3 cellular contexts compared by ENCODE assay signal in the genomic region with DNA sequence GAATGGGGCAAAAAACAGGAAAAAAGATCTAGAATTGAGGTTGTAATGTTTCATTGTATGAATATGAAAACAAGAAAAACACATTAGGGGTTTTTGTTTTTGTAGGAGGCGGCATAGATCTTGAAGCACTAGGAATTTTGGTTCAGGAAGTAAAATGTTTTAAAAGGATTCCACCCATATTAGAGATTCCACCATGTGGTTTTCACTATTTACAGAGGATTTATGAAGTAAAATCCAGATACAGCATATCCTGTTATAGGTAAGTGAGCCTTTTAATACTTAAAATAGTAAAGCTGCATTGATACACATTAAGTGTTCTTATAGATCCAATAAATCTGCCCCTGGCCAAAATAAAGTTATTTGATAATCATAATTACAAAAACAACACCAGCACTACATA.
TF ChIP-seq lines count a peak whose summit lies in the region.

No MANE protein-coding gene starts in this region.

TF ChIP-seq in HepG2, 621 proteins besides CTCF, POLR2A, EP300 and RAD21 (continued from another document):
- TF ChIP-seq NCOR1 (IDR thresholded peaks at IDR 0.05; ENCODE audit: borderline replicate concordance, low read length), result no peak
- TF ChIP-seq, protein P1, sequence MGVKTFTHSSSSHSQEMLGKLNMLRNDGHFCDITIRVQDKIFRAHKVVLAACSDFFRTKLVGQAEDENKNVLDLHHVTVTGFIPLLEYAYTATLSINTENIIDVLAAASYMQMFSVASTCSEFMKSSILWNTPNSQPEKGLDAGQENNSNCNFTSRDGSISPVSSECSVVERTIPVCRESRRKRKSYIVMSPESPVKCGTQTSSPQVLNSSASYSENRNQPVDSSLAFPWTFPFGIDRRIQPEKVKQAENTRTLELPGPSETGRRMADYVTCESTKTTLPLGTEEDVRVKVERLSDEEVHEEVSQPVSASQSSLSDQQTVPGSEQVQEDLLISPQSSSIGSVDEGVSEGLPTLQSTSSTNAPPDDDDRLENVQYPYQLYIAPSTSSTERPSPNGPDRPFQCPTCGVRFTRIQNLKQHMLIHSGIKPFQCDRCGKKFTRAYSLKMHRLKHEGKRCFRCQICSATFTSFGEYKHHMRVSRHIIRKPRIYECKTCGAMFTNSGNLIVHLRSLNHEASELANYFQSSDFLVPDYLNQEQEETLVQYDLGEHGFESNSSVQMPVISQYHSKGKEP (CRISPR knock-in tag; IDR thresholded peaks at IDR 0.05), result no peak
- no peak for TF ChIP-seq MIER2 (CRISPR knock-in tag; IDR thresholded peaks at IDR 0.05)
- TF ChIP-seq, protein P2, sequence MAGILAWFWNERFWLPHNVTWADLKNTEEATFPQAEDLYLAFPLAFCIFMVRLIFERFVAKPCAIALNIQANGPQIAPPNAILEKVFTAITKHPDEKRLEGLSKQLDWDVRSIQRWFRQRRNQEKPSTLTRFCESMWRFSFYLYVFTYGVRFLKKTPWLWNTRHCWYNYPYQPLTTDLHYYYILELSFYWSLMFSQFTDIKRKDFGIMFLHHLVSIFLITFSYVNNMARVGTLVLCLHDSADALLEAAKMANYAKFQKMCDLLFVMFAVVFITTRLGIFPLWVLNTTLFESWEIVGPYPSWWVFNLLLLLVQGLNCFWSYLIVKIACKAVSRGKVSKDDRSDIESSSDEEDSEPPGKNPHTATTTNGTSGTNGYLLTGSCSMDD (CRISPR knock-in tag; IDR thresholded peaks at IDR 0.05), result no peak

TF ChIP-seq in IMR-90, 13 proteins besides CTCF, POLR2A, EP300 and RAD21 (continued from another document):
- TF ChIP-seq MAZ (IDR thresholded peaks at IDR 0.05; ENCODE audit: borderline replicate concordance, low read depth, low read length), result no peak
- no peak for TF ChIP-seq RCOR1 (IDR thresholded peaks at IDR 0.05; ENCODE audit: insufficient replicate concordance, low read length)
- no peak for TF ChIP-seq NFE2L2 (IDR thresholded peaks at IDR 0.05; ENCODE audit: low read depth, low read length)
- TF ChIP-seq RFX5 (IDR thresholded peaks at IDR 0.05; ENCODE audit: low read depth, low read length), result no peak
- no peak for TF ChIP-seq CHD1 (IDR thresholded peaks at IDR 0.05; ENCODE audit: low read depth, low read length)
- TF ChIP-seq, protein P3, sequence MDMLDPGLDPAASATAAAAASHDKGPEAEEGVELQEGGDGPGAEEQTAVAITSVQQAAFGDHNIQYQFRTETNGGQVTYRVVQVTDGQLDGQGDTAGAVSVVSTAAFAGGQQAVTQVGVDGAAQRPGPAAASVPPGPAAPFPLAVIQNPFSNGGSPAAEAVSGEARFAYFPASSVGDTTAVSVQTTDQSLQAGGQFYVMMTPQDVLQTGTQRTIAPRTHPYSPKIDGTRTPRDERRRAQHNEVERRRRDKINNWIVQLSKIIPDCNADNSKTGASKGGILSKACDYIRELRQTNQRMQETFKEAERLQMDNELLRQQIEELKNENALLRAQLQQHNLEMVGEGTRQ (IDR thresholded peaks at IDR 0.05; ENCODE audit: low read depth, low read length), result no peak
- no peak for TF ChIP-seq CEBPB (IDR thresholded peaks at IDR 0.05; ENCODE audit: low read depth, low read length)
- TF ChIP-seq, protein P4, sequence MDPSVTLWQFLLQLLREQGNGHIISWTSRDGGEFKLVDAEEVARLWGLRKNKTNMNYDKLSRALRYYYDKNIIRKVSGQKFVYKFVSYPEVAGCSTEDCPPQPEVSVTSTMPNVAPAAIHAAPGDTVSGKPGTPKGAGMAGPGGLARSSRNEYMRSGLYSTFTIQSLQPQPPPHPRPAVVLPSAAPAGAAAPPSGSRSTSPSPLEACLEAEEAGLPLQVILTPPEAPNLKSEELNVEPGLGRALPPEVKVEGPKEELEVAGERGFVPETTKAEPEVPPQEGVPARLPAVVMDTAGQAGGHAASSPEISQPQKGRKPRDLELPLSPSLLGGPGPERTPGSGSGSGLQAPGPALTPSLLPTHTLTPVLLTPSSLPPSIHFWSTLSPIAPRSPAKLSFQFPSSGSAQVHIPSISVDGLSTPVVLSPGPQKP (IDR thresholded peaks at IDR 0.05; ENCODE audit: borderline replicate concordance, low read depth, low read length), result no peak
- no peak for TF ChIP-seq SMC3 (IDR thresholded peaks at IDR 0.05; ENCODE audit: low read depth, low read length)

TF ChIP-seq in HEK293T, 16 proteins besides CTCF, POLR2A, EP300 and RAD21 (continued from another document):
- TF ChIP-seq, protein P5, sequence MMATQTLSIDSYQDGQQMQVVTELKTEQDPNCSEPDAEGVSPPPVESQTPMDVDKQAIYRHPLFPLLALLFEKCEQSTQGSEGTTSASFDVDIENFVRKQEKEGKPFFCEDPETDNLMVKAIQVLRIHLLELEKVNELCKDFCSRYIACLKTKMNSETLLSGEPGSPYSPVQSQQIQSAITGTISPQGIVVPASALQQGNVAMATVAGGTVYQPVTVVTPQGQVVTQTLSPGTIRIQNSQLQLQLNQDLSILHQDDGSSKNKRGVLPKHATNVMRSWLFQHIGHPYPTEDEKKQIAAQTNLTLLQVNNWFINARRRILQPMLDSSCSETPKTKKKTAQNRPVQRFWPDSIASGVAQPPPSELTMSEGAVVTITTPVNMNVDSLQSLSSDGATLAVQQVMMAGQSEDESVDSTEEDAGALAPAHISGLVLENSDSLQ (IDR thresholded peaks at IDR 0.05), result no peak
- no peak for TF ChIP-seq ARNT (IDR thresholded peaks at IDR 0.05)
- TF ChIP-seq FOXM1 (IDR thresholded peaks at IDR 0.05; ENCODE audit: borderline replicate concordance), result no peak
- no peak for TF ChIP-seq ELF4 (IDR thresholded peaks at IDR 0.05)
- TF ChIP-seq FOXK2 (IDR thresholded peaks at IDR 0.05), result no peak
- no peak for TF ChIP-seq LEF1 (IDR thresholded peaks at IDR 0.05; ENCODE audit: borderline replicate concordance)
- no peak for TF ChIP-seq L3MBTL2 (conservative IDR thresholded peaks at IDR 0.05)
- TF ChIP-seq SP1 (IDR thresholded peaks at IDR 0.05), result no peak
- no peak for TF ChIP-seq ZNF384 (IDR thresholded peaks at IDR 0.05)
- no peak for TF ChIP-seq BHLHE40 (IDR thresholded peaks at IDR 0.05; ENCODE audit: borderline replicate concordance)
- no peak for TF ChIP-seq NFRKB (IDR thresholded peaks at IDR 0.05)
- TF ChIP-seq CTBP1 (IDR thresholded peaks at IDR 0.05; ENCODE audit: borderline replicate concordance), result no peak
